Comparison of ENCODE assay signal across 16 cellular contexts in genomic region chr4:66160606-66161005, GRCh38.
A peak's percentile ranks its signal among the peaks of the same experiment; 100 is the strongest.
DNase-seq lines count a peak whose midpoint lies in the region; TF ChIP-seq lines count a peak whose summit lies in the region.
"Had no signal": no experiment of that assay in that cellular context is flagged by ENCODE, and none has a peak within 500 bp of the region (broad histone marks: within the 10 kb centered on the region; RNA-seq: fewer than 3 reads in every experiment).

No MANE protein-coding gene starts in this region.

- DNase-seq in MCF 10A (ENCODE audit: unreplicated experiment) (peak; percentile 6), breast epithelium (ENCODE audit: low spot score in 2 of 2) (no peak), astrocyte of the hippocampus (ENCODE audit: low read depth, low spot score) (peak; percentile 12), fibroblast of peridontal ligament (ENCODE audit: extremely low read depth) (peak; percentile 72), NCI-H748 treated with DMSO at 0.1 percent for 48 hours (lab: John Stamatoyannopoulos, UW) (no peak), retina (no peak), colonic mucosa (no peak), middle frontal gyrus (ENCODE audit: extremely low spot score, low spot score) (no peak)
- DNase-seq: GF-D8, Kasumi-1, NCI-H1694 treated with DMSO at 0.1 percent for 48 hours, NCI-H2107, NCI-H510A treated with DMSO at 0.1 percent for 48 hours, SJCRH30 had no signal

- no TSS peak for BruUV-seq in MCF 10A (replicated peaks; lab: Mats Ljungman, UMichigan)

- H3K4me3 ChIP-seq in breast epithelium: no peak overlapping the region
- no peak overlapping the region for H3K4me3 ChIP-seq in colonic mucosa
- H3K4me3 ChIP-seq: SJCRH30 had no signal

- H3K27ac ChIP-seq in breast epithelium (no peak overlapping the region), colonic mucosa (no peak overlapping the region)
- H3K27ac ChIP-seq: 22Rv1, SJCRH30 had no signal

- H3K9me3 Mint-ChIP-seq in MCF 10A (ENCODE audit: unreplicated experiment): peaks cover 11% of the 10 kb centered on the region

- POLR2A ChIA-PET in MCF 10A (lab: Yijun Ruan, JAX): no interaction called here

- H3K27ac Mint-ChIP-seq in MCF 10A (ENCODE audit: low read depth, unreplicated experiment): no peak overlapping the region
- H3K27ac Mint-ChIP-seq: CD14-positive monocyte had no signal

- H3K36me3 ChIP-seq in breast epithelium (no peaks in the 10 kb centered on the region), colonic mucosa (no peaks in the 10 kb centered on the region)
- H3K36me3 ChIP-seq: SJCRH30 had no signal

- H3K4me1 ChIP-seq in breast epithelium (no peaks in the 10 kb centered on the region), colonic mucosa (no peaks in the 10 kb centered on the region)
- H3K4me1 ChIP-seq: SJCRH30 had no signal

- no peaks in the 10 kb centered on the region for H3K4me1 Mint-ChIP-seq in MCF 10A (ENCODE audit: insufficient read depth, unreplicated experiment)
- H3K4me1 Mint-ChIP-seq: CD14-positive monocyte had no signal

- H3K27me3 ChIP-seq in breast epithelium: no peaks in the 10 kb centered on the region
- no peaks in the 10 kb centered on the region for H3K27me3 ChIP-seq in colonic mucosa
- H3K27me3 ChIP-seq: SJCRH30 had no signal

- peaks cover 0 to 14% of the 10 kb centered on the region in 2 donors for H3K9me3 ChIP-seq in breast epithelium
- no peaks in the 10 kb centered on the region for H3K9me3 ChIP-seq in colonic mucosa

- H3K27me3 Mint-ChIP-seq in MCF 10A (ENCODE audit: insufficient read depth, unreplicated experiment): no peaks in the 10 kb centered on the region

- TF ChIP-seq POLR2A in breast epithelium (IDR thresholded peaks at IDR 0.05): no peak

- CTCF ChIA-PET in MCF 10A (lab: Yijun Ruan, JAX): no interaction called here

- TF ChIP-seq CTCF in MCF 10A (IDR thresholded peaks at IDR 0.05; ENCODE audit: unreplicated experiment) (no peak), breast epithelium (IDR thresholded peaks at IDR 0.05) (no peak), colonic mucosa (IDR thresholded peaks at IDR 0.05) (no peak)

- H3K4me3 Mint-ChIP-seq in MCF 10A (ENCODE audit: unreplicated experiment): no peak overlapping the region
- H3K4me3 Mint-ChIP-seq: CD14-positive monocyte had no signal

- no peaks in the 10 kb centered on the region for H3K36me3 Mint-ChIP-seq in MCF 10A (ENCODE audit: insufficient read depth, unreplicated experiment)
- H3K36me3 Mint-ChIP-seq: CD14-positive monocyte had no signal

- no peak overlapping the region for H3K9ac ChIP-seq in colonic mucosa (ENCODE audit: low read depth in 2 of 2, low read length in 2 of 2)

- intact Hi-C loops in MCF 10A (cut with micrococcal nuclease) (no loop called here), breast epithelium (cut with DNase I; ENCODE audit: low total_unique reads) (no loop called here), colonic mucosa (cut with DNase I) (no loop called here)

Comparison
In these comparisons a context has a peak if more than half of its experiments do, and no peak if none do; other contexts are left out.
1. DNase-seq: peak in MCF 10A (single experiment), astrocyte of the hippocampus (single experiment) and fibroblast of peridontal ligament (single experiment); none in breast epithelium (0 of 2), NCI-H748 treated with DMSO at 0.1 percent for 48 hours (single experiment), retina (single experiment), colonic mucosa (single experiment) and middle frontal gyrus (single experiment).